ENCODE assay signal across 11 cellular contexts in the genomic region with DNA sequence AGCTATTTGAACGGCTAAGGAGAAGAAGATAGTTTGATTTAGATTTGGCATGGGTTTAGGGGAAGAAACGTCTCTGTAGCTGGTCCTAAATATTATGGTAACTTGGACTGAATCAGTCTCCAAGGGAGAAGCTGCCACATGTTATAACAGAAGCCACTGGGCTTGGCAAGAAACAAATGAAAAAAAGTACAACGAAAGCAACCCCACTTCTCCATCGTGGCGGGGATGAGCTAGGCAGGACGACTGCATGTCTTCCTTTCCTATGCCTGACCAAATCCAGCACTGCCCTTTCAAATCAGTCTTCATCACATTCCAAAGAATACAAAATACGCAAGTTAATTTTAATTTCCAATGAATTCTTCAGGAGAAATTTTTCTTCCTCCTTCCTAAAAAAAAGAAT.
DNase-seq lines count a peak whose midpoint lies in the region; ATAC-seq and TF ChIP-seq lines count a peak whose summit lies in the region.
"Had no signal": no experiment of that assay in that cellular context is flagged by ENCODE, and none has a peak within 500 bp of the region (broad histone marks: within the 10 kb centered on the region; RNA-seq: fewer than 3 reads in every experiment).

No MANE protein-coding gene starts in this region.

- H3K36me3 Mint-ChIP-seq in CD14-positive monocyte = peaks cover 7 to 31% of the 10 kb centered on the region in 2 donors

- H2AFZ ChIP-seq in PC-3 (ENCODE audit: low read length) = no peak overlapping the region

- CTCF ChIA-PET in PC-3 (lab: Charles Lee) = interaction anchor here (0.9 to 1.0 kb wide), 2 partner anchors 8 to 34 kb away, joined by 3 read pairs; no protein-coding TSS in a partner anchor

- H3K4me3 Mint-ChIP-seq in CD14-positive monocyte = peak overlapping the region in 1 of 2 donors; percentile 20

- H3K4me1 Mint-ChIP-seq in CD14-positive monocyte = peaks cover 48% of the 10 kb centered on the region

- peak overlapping the region; percentile 5; the same call in 1 of the 2 replicates for H3K27ac ChIP-seq in PC-3 (ENCODE audit: low read length)
- H3K27ac ChIP-seq in coronary artery = peak overlapping the region; percentile 0 to 18
- H3K27ac ChIP-seq in rectal smooth muscle tissue (ENCODE audit: low read depth, low read length) = peak overlapping the region; percentile 22

- H3K27me3 Mint-ChIP-seq in CD14-positive monocyte (ENCODE audit: low read depth in 3 of 3) = peaks cover 0 to 4% (median 0%) of the 10 kb centered on the region in 3 donors

- peaks cover 0 to 1% (median 0%) of the 10 kb centered on the region in 7 donors for H3K9me3 Mint-ChIP-seq in CD14-positive monocyte

- H3K4me3 ChIP-seq in PC-3 (ENCODE audit: low read length) = no peak overlapping the region
- no peak overlapping the region for H3K4me3 ChIP-seq in coronary artery
- H3K4me3 ChIP-seq in rectal smooth muscle tissue (ENCODE audit: low read length) = no peak overlapping the region
- H3K4me3 ChIP-seq: testis had no signal

- no peak overlapping the region for H3K9ac ChIP-seq in PC-3 (ENCODE audit: low read length)
- H3K9ac ChIP-seq in rectal smooth muscle tissue (ENCODE audit: low read length) = no peak overlapping the region

- TF ChIP-seq CTCF in CD14-positive monocyte (IDR thresholded peaks at IDR 0.05) (no peak), PC-3 (conservative IDR thresholded peaks at IDR 0.05; ENCODE audit: low read depth, low read length) (no peak), coronary artery (IDR thresholded peaks at IDR 0.05) (no peak)

- no TSS peak for BruUV-seq in PC-3 (replicated peaks; lab: Mats Ljungman, UMichigan)

- H3K4me2 ChIP-seq in PC-3 (ENCODE audit: low read length) = peak overlapping the region; percentile 34; the same call in 1 of the 2 replicates

- H3K9me3 ChIP-seq in PC-3 (ENCODE audit: low read length) = no peaks in the 10 kb centered on the region
- H3K9me3 ChIP-seq: testis had no signal

- 0 out of 2 replicates have a peak, but pooled peaks cover 6% of the 10 kb centered on the region for H4K20me1 ChIP-seq in PC-3 (ENCODE audit: low read length)

- ATAC-seq in PC-3 (no peak), GM19324 (IDR thresholded peaks at IDR 0.05; ENCODE audit: low FRiP score, unreplicated experiment) (no peak)

- H3K27me3 ChIP-seq in PC-3 (ENCODE audit: low read length) (no peaks in the 10 kb centered on the region), rectal smooth muscle tissue (ENCODE audit: control insufficient read depth, insufficient read depth, low read length) (no peaks in the 10 kb centered on the region)
- H3K27me3 ChIP-seq: testis had no signal

- H3K27ac Mint-ChIP-seq in CD14-positive monocyte = peak overlapping the region; percentile 79 to 98 (median 93)

- intact Hi-C loops in CD14-positive monocyte (cut with micrococcal nuclease) = loop anchor here (2.0 to 5.0 kb wide), 2 partner anchors 18 to 33 kb away; no protein-coding TSS in a partner anchor
- intact Hi-C loops in PC-3 (cut with micrococcal nuclease) = no loop called here

- no peaks in the 10 kb centered on the region for H3K9me2 ChIP-seq in PC-3 (replicated peaks; ENCODE audit: low read length)

- H3K4me1 ChIP-seq in PC-3 (ENCODE audit: insufficient read depth, low read length) (peaks cover 15% of the 10 kb centered on the region), rectal smooth muscle tissue (ENCODE audit: control insufficient read depth, insufficient read depth, low read length) (peaks cover 2% of the 10 kb centered on the region)
- H3K4me1 ChIP-seq: testis had no signal

- H3K79me2 ChIP-seq in PC-3 (ENCODE audit: low read length) = peaks cover 96% of the 10 kb centered on the region

- POLR2A ChIA-PET in PC-3 (lab: Charles Lee; ENCODE audit: unreplicated experiment) = interaction anchor here (0.6 kb wide), 1 partner anchor 26 kb away, joined by 20 read pairs; no protein-coding TSS in a partner anchor

- H3K36me3 ChIP-seq in PC-3 (ENCODE audit: low read depth, low read length) = peaks cover 14% of the 10 kb centered on the region; the same call in 1 of the 2 replicates
- H3K36me3 ChIP-seq in rectal smooth muscle tissue (ENCODE audit: control insufficient read depth, insufficient read depth, low read length) = peaks cover 2% of the 10 kb centered on the region

- DNase-seq in CD14-positive monocyte (ENCODE audit: low spot score) (no peak), PC-3 (no peak), coronary artery (ENCODE audit: low spot score) (no peak), SW480 (ENCODE audit: low spot score) (no peak), MV-4-11 (lab: John Stamatoyannopoulos, UW) (no peak), DMS153 (lab: John Stamatoyannopoulos, UW) (no peak)
- DNase-seq: foreskin melanocyte, NCI-H1048, testis had no signal

- no peaks in the 10 kb centered on the region for H3F3A ChIP-seq in PC-3 (ENCODE audit: low read length, unreplicated experiment)
